In the genomic region with DNA sequence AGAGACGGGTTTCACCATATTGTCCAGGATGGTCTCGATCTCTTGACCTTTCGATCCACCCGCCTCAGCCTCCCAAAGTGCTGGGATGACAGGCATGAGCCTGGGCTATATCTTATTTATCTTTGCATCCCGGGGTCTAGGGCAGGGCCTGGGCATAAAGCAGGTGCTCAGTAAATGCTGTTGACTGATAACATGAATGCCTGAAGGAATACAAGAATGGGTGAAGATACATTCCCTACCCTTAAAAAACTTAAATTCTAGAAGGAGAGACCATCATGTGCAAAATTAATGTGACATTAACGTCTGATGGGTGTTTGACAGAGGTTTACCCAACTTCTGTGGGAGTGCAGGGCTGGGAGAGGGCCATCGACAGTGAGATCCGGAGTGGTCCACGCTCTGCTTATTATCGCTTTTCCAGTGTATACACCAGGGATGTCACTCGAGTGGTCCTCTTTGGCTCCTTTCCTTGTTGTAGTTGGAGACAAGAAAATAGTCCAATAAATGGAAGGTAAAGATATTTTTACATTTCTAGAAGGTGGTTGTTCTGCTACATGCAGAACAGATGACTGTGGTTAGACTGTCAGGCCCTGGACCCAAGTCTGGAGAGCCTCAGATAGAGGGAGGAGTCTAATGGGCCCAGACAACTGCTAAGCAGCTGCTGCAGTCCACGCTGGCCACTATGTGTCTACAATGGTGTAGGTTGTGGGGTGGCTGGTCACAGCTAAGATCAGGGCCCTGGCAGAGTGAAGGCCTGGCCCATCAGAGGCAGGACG, we compare ENCODE assay signal across 26 cellular contexts.
"Had no signal": no experiment of that assay in that cellular context is flagged by ENCODE, and none has a peak within 500 bp of the region (broad histone marks: within the 10 kb centered on the region; RNA-seq: fewer than 3 reads in every experiment).

No MANE protein-coding gene starts in this region.

- H3K27me3 ChIP-seq: breast epithelium, Peyer's patch, SJSA1 had no signal

- ATAC-seq: K562 had no signal

- H3K36me3 Mint-ChIP-seq: activated naive CD4-positive, alpha-beta T cell treated with anti-CD3 and anti-CD28 coated beads, Interleukin-2, amount 10 ng/mL, durations not matched to agents 7 days and 5 days; activated naive CD8-positive, alpha-beta T cell treated with anti-CD3 and anti-CD28 coated beads for 36 hours had no signal

- FAIRE-seq: K562 had no signal

- H3K4me1 Mint-ChIP-seq: activated B cell treated with CpG ODN at 0.5 μM for 24 hours; activated CD4-positive, alpha-beta memory T cell treated with anti-CD3 and anti-CD28 coated beads, Interleukin-2, amount 10 ng/mL, durations not matched to agents 7 days and 5 days; activated CD4-positive, alpha-beta T cell treated with anti-CD3 and anti-CD28 coated beads, Interleukin-2, amount 10 ng/mL, durations not matched to agents 24 days and 14 days; activated naive CD4-positive, alpha-beta T cell treated with anti-CD3 and anti-CD28 coated beads, Interleukin-2, amount 10 ng/mL, durations not matched to agents 7 days and 5 days; activated naive CD8-positive, alpha-beta T cell treated with anti-CD3 and anti-CD28 coated beads for 36 hours had no signal

- H3K27ac ChIP-seq: breast epithelium, Peyer's patch, RWPE1, SJSA1 had no signal

- H3K27me3 Mint-ChIP-seq: activated B cell treated with CpG ODN at 0.5 μM for 24 hours; activated CD4-positive, alpha-beta memory T cell treated with anti-CD3 and anti-CD28 coated beads, Interleukin-2, amount 10 ng/mL, durations not matched to agents 7 days and 5 days; activated CD4-positive, alpha-beta T cell treated with anti-CD3 and anti-CD28 coated beads, Interleukin-2, amount 10 ng/mL, durations not matched to agents 24 days and 14 days; activated naive CD4-positive, alpha-beta T cell treated with anti-CD3 and anti-CD28 coated beads, Interleukin-2, amount 10 ng/mL, durations not matched to agents 7 days and 5 days; activated naive CD8-positive, alpha-beta T cell treated with anti-CD3 and anti-CD28 coated beads for 36 hours had no signal

- H3K36me3 ChIP-seq: breast epithelium, Peyer's patch, SJSA1 had no signal

- H3K9me3 Mint-ChIP-seq: activated B cell treated with CpG ODN at 0.5 μM for 24 hours; activated CD4-positive, alpha-beta memory T cell treated with anti-CD3 and anti-CD28 coated beads, Interleukin-2, amount 10 ng/mL, durations not matched to agents 7 days and 5 days; activated CD4-positive, alpha-beta T cell treated with anti-CD3 and anti-CD28 coated beads, Interleukin-2, amount 10 ng/mL, durations not matched to agents 24 days and 14 days; activated naive CD4-positive, alpha-beta T cell treated with anti-CD3 and anti-CD28 coated beads, Interleukin-2, amount 10 ng/mL, durations not matched to agents 7 days and 5 days; activated naive CD8-positive, alpha-beta T cell treated with anti-CD3 and anti-CD28 coated beads for 36 hours; activated T-helper 2 cell treated with anti-CD3 and anti-CD28 coated beads, Interferon-gamma antibody, Interleukin-2, Interleukin-4, amounts not matched to agents 10 μg/mL and 5 μg/mL and 100 μg/mL, durations not matched to agents 14 hours and 24 hours and 36 hours; T-helper 1 cell treated with Interleukin-12 subunit alpha and Interleukin-12 subunit beta and Interleukin-4 antibody, amounts not matched to agents 30 μg/mL and 1 μg/mL, for 36 hours had no signal

- DNase-seq: activated B cell treated with CpG ODN at 0.5 μM for 24 hours; activated CD4-positive, alpha-beta memory T cell treated with anti-CD3 and anti-CD28 coated beads, Interleukin-2, amount 10 ng/mL, durations not matched to agents 7 days and 5 days; activated CD4-positive, alpha-beta T cell treated with anti-CD3 and anti-CD28 coated beads for 1 hour; activated CD4-positive, alpha-beta T cell treated with anti-CD3 and anti-CD28 coated beads, Interleukin-2, amount 10 ng/mL, durations not matched to agents 24 days and 14 days; activated gamma-delta T cell treated with Interleukin-2 at 50 U/mL for 16 hours; activated naive CD4-positive, alpha-beta T cell treated with anti-CD3 and anti-CD28 coated beads, Interleukin-2, amount 10 ng/mL, durations not matched to agents 7 days and 5 days; activated naive CD8-positive, alpha-beta T cell treated with anti-CD3 and anti-CD28 coated beads for 36 hours; activated T-cell treated with anti-CD3 and anti-CD28 coated beads for 4 hours; activated T-cell treated with anti-CD3 and anti-CD28 coated beads, Interleukin-2, amount 50 U/mL, for 48 hours; central memory CD4-positive, alpha-beta T cell; Karpas-422; MM.1S; NCI-H1105; NCI-H1436; NCI-H187; NCI-H2081; NCI-H446; NCI-H524; Peyer's patch; Right ventricle myocardium superior had no signal

- H3K27ac Mint-ChIP-seq: activated B cell treated with CpG ODN at 0.5 μM for 24 hours; activated CD4-positive, alpha-beta memory T cell treated with anti-CD3 and anti-CD28 coated beads, Interleukin-2, amount 10 ng/mL, durations not matched to agents 7 days and 5 days; activated CD4-positive, alpha-beta T cell treated with anti-CD3 and anti-CD28 coated beads, Interleukin-2, amount 10 ng/mL, durations not matched to agents 24 days and 14 days; activated naive CD4-positive, alpha-beta T cell treated with anti-CD3 and anti-CD28 coated beads, Interleukin-2, amount 10 ng/mL, durations not matched to agents 7 days and 5 days; activated naive CD8-positive, alpha-beta T cell treated with anti-CD3 and anti-CD28 coated beads for 36 hours; activated T-helper 2 cell treated with anti-CD3 and anti-CD28 coated beads, Interferon-gamma antibody, Interleukin-2, Interleukin-4, amounts not matched to agents 10 μg/mL and 5 μg/mL and 100 μg/mL, durations not matched to agents 14 hours and 24 hours and 36 hours; T-helper 1 cell treated with Interleukin-12 subunit alpha and Interleukin-12 subunit beta and Interleukin-4 antibody, amounts not matched to agents 30 μg/mL and 1 μg/mL, for 36 hours had no signal

- H3K4me3 ChIP-seq: breast epithelium, K562, Peyer's patch, SJSA1 had no signal

- H3K9me3 ChIP-seq: breast epithelium, Peyer's patch, SJSA1 had no signal

- H3K4me3 Mint-ChIP-seq: activated B cell treated with CpG ODN at 0.5 μM for 24 hours; activated CD4-positive, alpha-beta memory T cell treated with anti-CD3 and anti-CD28 coated beads, Interleukin-2, amount 10 ng/mL, durations not matched to agents 7 days and 5 days; activated CD4-positive, alpha-beta T cell treated with anti-CD3 and anti-CD28 coated beads, Interleukin-2, amount 10 ng/mL, durations not matched to agents 24 days and 14 days; activated naive CD4-positive, alpha-beta T cell treated with anti-CD3 and anti-CD28 coated beads, Interleukin-2, amount 10 ng/mL, durations not matched to agents 7 days and 5 days; activated naive CD8-positive, alpha-beta T cell treated with anti-CD3 and anti-CD28 coated beads for 36 hours; T-helper 1 cell treated with Interleukin-12 subunit alpha and Interleukin-12 subunit beta and Interleukin-4 antibody, amounts not matched to agents 30 μg/mL and 1 μg/mL, for 36 hours had no signal

- H3K4me1 ChIP-seq: breast epithelium, Peyer's patch, SJSA1 had no signal
